1 cellular context compared by ENCODE assay signal in the genomic region with DNA sequence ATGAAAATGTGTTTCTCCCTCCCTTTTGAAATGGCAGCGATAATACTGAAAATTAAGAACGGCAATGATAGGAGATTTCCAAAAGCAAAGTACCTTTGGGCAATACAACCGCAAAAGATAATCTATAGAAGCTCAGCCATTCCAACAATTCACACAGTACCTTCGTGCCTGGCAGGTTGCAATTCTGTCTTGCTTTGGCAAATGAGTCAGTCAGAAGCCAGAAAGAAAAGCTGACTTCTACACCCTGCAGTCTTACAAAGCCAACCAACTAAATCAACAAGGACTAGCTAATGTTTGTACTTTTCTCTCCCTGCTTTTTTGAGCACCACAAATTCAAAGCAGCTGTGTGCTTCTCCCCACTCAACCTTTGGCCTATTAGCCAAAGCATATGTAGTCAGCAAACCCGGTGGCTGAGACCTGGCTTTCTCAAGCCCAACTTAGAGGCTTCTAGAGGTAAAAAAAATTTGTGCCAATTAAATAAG.
TF ChIP-seq lines count a peak whose summit lies in the region.

No MANE protein-coding gene starts in this region.

TF ChIP-seq in HepG2, 621 proteins besides CTCF, POLR2A, EP300 and RAD21 (continued from another document and continues in another):
- TF ChIP-seq, protein P1, sequence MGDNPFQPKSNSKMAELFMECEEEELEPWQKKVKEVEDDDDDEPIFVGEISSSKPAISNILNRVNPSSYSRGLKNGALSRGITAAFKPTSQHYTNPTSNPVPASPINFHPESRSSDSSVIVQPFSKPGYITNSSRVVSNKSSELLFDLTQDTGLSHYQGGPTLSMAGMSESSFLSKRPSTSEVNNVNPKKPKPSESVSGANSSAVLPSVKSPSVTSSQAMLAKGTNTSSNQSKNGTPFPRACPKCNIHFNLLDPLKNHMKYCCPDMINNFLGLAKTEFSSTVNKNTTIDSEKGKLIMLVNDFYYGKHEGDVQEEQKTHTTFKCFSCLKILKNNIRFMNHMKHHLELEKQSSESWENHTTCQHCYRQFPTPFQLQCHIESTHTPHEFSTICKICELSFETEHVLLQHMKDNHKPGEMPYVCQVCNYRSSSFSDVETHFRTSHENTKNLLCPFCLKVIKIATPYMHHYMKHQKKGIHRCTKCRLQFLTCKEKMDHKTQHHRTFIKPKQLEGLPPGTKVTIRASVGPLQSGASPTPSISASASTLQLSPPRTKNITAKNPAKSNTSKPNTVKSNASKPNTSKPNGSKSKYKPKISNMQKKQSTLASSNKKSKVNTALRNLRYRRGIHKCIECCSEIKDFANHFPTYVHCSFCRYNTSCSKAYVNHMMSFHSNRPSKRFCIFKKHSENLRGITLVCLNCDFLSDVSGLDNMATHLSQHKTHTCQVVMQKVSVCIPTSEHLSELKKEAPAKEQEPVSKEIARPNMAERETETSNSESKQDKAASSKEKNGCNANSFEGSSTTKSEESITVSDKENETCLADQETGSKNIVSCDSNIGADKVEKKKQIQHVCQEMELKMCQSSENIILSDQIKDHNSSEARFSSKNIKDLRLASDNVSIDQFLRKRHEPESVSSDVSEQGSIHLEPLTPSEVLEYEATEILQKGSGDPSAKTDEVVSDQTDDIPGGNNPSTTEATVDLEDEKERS (CRISPR knock-in tag; IDR thresholded peaks at IDR 0.05) = peak; percentile 88
- TF ChIP-seq MBNL3 (CRISPR knock-in tag; conservative IDR thresholded peaks at IDR 0.05) (no peak), ZFX (CRISPR knock-in tag; IDR thresholded peaks at IDR 0.05; ENCODE audit: low read depth) (peak; percentile 41; the same call in 1 of the 2 replicates), SKI (IDR thresholded peaks at IDR 0.05; ENCODE audit: partially characterized antibody) (peak; percentile 75), KAT7 (CRISPR knock-in tag; IDR thresholded peaks at IDR 0.05; ENCODE audit: borderline replicate concordance) (no peak), CCDC6 (CRISPR knock-in tag; IDR thresholded peaks at IDR 0.05) (peak; percentile 50; the same call in 1 of the 2 replicates), SSRP1 (CRISPR knock-in tag; IDR thresholded peaks at IDR 0.05) (peak; percentile 83; the same call in 1 of the 2 replicates), KLF16 (CRISPR knock-in tag; IDR thresholded peaks at IDR 0.05) (peak in 1 of 2 experiments; percentile 67; a peak in 1 of 4 replicates), YEATS4 (CRISPR knock-in tag; IDR thresholded peaks at IDR 0.05; ENCODE audit: borderline replicate concordance) (no peak), ARNTL (CRISPR knock-in tag; IDR thresholded peaks at IDR 0.05) (peak; percentile 53; the same call in 1 of the 2 replicates), CBX5 (CRISPR knock-in tag; IDR thresholded peaks at IDR 0.05; ENCODE audit: borderline replicate concordance) (peak; percentile 80), KDM6A (CRISPR knock-in tag; IDR thresholded peaks at IDR 0.05; ENCODE audit: low read depth) (peak; percentile 75), ZBTB38 (CRISPR knock-in tag; IDR thresholded peaks at IDR 0.05) (no peak), KMT2B (CRISPR knock-in tag; IDR thresholded peaks at IDR 0.05) (0 out of 2 replicates have a peak, but pooled peaks have one; percentile 43), TCF12 (IDR thresholded peaks at IDR 0.05) (no peak), TCF12 (CRISPR knock-in tag; IDR thresholded peaks at IDR 0.05) (no peak), ZNF256 (CRISPR knock-in tag; conservative IDR thresholded peaks at IDR 0.05) (0 out of 2 replicates have a peak, but pooled peaks have one; percentile 4)
- TF ChIP-seq, protein P2, sequence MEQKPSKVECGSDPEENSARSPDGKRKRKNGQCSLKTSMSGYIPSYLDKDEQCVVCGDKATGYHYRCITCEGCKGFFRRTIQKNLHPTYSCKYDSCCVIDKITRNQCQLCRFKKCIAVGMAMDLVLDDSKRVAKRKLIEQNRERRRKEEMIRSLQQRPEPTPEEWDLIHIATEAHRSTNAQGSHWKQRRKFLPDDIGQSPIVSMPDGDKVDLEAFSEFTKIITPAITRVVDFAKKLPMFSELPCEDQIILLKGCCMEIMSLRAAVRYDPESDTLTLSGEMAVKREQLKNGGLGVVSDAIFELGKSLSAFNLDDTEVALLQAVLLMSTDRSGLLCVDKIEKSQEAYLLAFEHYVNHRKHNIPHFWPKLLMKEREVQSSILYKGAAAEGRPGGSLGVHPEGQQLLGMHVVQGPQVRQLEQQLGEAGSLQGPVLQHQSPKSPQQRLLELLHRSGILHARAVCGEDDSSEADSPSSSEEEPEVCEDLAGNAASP (CRISPR knock-in tag; IDR thresholded peaks at IDR 0.05; ENCODE audit: borderline replicate concordance) = peak; percentile 81; the same call in 1 of the 2 replicates
- TF ChIP-seq, protein P3, sequence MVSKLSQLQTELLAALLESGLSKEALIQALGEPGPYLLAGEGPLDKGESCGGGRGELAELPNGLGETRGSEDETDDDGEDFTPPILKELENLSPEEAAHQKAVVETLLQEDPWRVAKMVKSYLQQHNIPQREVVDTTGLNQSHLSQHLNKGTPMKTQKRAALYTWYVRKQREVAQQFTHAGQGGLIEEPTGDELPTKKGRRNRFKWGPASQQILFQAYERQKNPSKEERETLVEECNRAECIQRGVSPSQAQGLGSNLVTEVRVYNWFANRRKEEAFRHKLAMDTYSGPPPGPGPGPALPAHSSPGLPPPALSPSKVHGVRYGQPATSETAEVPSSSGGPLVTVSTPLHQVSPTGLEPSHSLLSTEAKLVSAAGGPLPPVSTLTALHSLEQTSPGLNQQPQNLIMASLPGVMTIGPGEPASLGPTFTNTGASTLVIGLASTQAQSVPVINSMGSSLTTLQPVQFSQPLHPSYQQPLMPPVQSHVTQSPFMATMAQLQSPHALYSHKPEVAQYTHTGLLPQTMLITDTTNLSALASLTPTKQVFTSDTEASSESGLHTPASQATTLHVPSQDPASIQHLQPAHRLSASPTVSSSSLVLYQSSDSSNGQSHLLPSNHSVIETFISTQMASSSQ (IDR thresholded peaks at IDR 0.05; ENCODE audit: low read depth) = 0 out of 2 replicates have a peak, but pooled peaks have one; percentile 34
- TF ChIP-seq, protein P3 (CRISPR knock-in tag; IDR thresholded peaks at IDR 0.05; ENCODE audit: borderline replicate concordance) = peak; percentile 73; the same call in 1 of the 2 replicates
- TF ChIP-seq, protein P4, sequence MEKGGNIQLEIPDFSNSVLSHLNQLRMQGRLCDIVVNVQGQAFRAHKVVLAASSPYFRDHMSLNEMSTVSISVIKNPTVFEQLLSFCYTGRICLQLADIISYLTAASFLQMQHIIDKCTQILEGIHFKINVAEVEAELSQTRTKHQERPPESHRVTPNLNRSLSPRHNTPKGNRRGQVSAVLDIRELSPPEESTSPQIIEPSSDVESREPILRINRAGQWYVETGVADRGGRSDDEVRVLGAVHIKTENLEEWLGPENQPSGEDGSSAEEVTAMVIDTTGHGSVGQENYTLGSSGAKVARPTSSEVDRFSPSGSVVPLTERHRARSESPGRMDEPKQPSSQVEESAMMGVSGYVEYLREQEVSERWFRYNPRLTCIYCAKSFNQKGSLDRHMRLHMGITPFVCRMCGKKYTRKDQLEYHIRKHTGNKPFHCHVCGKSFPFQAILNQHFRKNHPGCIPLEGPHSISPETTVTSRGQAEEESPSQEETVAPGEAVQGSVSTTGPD (CRISPR knock-in tag; IDR thresholded peaks at IDR 0.05) = peak; percentile 87
- TF ChIP-seq, protein P5, sequence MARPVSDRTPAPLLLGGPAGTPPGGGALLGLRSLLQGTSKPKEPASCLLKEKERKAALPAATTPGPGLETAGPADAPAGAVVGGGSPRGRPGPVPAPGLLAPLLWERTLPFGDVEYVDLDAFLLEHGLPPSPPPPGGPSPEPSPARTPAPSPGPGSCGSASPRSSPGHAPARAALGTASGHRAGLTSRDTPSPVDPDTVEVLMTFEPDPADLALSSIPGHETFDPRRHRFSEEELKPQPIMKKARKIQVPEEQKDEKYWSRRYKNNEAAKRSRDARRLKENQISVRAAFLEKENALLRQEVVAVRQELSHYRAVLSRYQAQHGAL (CRISPR knock-in tag; IDR thresholded peaks at IDR 0.05; ENCODE audit: not compliant biosample characterization) = no peak
- TF ChIP-seq, protein P6, sequence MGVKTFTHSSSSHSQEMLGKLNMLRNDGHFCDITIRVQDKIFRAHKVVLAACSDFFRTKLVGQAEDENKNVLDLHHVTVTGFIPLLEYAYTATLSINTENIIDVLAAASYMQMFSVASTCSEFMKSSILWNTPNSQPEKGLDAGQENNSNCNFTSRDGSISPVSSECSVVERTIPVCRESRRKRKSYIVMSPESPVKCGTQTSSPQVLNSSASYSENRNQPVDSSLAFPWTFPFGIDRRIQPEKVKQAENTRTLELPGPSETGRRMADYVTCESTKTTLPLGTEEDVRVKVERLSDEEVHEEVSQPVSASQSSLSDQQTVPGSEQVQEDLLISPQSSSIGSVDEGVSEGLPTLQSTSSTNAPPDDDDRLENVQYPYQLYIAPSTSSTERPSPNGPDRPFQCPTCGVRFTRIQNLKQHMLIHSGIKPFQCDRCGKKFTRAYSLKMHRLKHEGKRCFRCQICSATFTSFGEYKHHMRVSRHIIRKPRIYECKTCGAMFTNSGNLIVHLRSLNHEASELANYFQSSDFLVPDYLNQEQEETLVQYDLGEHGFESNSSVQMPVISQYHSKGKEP (CRISPR knock-in tag; IDR thresholded peaks at IDR 0.05) = no peak
- TF ChIP-seq, protein P7, sequence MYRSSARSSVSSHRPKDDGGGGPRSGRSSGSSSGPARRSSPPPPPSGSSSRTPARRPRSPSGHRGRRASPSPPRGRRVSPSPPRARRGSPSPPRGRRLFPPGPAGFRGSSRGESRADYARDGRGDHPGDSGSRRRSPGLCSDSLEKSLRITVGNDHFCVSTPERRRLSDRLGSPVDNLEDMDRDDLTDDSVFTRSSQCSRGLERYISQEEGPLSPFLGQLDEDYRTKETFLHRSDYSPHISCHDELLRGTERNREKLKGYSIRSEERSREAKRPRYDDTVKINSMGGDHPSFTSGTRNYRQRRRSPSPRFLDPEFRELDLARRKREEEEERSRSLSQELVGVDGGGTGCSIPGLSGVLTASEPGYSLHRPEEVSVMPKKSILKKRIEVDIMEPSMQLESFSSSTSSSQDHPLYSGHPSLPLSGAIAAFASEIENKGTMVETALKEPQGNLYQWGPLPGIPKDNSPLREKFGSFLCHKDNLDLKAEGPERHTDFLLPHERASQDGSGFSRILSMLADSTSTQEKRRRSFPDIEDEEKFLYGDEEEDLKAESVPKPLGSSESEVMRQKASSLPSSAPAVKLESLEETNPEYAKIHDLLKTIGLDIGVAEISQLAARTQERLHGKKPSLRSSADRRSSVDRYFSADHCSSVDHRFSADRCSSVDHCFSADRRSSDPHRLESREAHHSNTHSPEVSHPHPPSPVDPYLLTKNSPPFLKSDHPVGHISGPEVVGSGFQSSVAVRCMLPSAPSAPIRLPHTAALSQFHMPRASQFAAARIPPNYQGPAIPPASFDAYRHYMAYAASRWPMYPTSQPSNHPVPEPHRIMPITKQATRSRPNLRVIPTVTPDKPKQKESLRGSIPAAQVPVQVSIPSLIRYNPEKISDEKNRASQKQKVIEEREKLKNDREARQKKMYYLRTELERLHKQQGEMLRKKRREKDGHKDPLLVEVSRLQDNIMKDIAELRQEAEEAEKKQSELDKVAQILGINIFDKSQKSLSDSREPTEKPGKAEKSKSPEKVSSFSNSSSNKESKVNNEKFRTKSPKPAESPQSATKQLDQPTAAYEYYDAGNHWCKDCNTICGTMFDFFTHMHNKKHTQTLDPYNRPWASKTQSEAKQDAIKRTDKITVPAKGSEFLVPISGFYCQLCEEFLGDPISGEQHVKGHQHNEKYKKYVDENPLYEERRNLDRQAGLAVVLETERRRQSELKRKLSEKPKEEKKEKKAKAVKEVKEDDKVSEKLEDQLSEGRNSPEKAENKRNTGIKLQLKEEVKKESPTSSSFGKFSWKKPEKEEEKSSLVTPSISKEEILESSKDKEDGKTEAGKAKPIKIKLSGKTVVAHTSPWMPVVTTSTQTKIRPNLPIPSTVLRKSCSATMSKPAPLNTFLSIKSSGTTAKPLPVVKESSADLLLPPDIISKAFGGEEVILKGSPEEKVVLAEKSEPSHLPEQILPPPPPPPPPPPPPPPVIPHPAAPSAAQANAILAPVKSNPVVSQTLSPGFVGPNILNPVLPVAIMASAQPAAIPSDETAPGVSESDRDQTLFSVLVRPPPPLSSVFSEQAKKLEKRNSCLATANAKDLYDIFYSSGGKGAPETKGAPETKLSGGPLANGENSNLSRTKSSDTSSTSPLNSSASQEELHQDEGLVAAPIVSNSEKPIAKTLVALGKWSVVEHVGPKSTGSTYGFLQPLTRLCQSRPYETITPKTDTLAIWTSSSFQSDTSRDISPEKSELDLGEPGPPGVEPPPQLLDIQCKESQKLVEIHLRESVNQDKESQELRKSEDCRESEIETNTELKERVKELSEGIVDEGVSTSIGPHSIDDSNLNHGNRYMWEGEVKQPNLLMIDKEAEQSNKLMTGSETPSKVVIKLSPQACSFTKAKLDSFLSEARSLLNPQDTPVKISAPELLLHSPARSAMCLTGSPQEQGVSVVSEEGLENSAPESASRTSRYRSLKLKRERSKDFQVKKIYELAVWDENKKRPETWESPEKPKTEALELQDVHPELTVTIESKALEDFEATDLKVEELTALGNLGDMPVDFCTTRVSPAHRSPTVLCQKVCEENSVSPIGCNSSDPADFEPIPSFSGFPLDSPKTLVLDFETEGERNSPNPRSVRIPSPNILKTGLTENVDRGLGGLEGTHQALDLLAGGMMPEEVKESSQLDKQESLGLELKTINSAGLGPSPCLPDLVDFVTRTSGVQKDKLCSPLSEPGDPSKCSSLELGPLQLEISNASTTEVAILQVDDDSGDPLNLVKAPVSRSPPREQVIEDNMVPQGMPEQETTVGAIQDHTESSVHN (CRISPR knock-in tag; IDR thresholded peaks at IDR 0.05) = no peak
